ENCODE assay signal across 8 cellular contexts in the genomic region with DNA sequence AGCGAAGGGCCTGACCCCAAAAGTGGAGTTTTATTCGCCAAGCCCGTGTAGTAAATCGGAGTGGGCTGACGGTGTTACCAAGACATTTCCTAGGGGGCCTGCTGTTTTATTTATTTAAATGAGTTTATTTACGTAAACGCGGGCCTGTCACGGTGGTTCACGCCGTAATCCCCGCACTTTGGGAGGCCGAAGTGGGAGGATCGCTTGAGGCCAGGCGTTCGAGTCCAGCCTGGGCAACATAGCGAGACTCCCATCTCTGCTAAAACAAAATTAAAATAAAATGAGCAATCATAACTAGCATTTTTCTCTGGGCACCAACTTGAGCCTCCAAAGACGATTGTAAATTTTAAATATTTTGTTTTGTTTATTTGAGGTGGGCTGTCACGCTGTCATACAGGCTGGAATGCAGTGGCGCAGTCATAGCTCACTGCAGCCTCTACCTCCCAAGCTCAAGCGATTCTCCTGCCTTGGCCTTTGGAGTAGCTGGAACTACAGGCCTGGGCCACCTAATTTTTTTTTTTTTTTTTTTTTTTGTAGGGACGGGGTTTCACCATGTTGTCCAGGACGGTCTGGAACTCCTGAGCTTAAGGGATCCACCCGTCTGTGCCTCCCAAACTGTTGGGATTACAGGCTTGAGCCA. TPM values are rescaled to one million over a fixed set of nuclear protein-coding genes. Genes with fewer than 3 reads are reported as not detected.
DNase-seq lines count a peak whose midpoint lies in the region; ATAC-seq and TF ChIP-seq lines count a peak whose summit lies in the region.

No MANE protein-coding gene starts in this region.

- peak overlapping the region; percentile 95 for H3K27ac ChIP-seq in HL-60 (replicated peaks)

- DNase-seq in HL-60 (ENCODE audit: low read depth in 1 of 2, low spot score in 1 of 2) (no peak), GF-D8 (lab: John Stamatoyannopoulos, UW) (no peak), COLO668 (lab: John Stamatoyannopoulos, UW; ENCODE audit: unreplicated experiment) (no peak)
- DNase-seq in activated T-helper 1 cell treated with anti-CD3 and anti-CD28 coated beads, Interleukin-12 subunit alpha, Interleukin-12 subunit beta, Interleukin-2, Interleukin-4 antibody, amounts not matched to agents 30 ng/mL and 10 ng/mL and 1 ng/mL, durations not matched to agents 14 hours and 24 hours and 36 hours (ENCODE audit: low spot score) = no peak
- no peak for DNase-seq in stimulated activated naive CD4-positive, alpha-beta T cell (lab: John Stamatoyannopoulos, UW)

- H3K27ac Mint-ChIP-seq in activated T-helper 1 cell treated with anti-CD3 and anti-CD28 coated beads, Interleukin-12 subunit alpha, Interleukin-12 subunit beta, Interleukin-2, Interleukin-4 antibody, amounts not matched to agents 30 ng/mL and 10 ng/mL and 1 ng/mL, durations not matched to agents 14 hours and 24 hours and 36 hours = peak overlapping the region; percentile 98
- H3K27ac Mint-ChIP-seq in stimulated activated memory B cell treated with anti-CD40 and anti-IgM and Interleukin-4, amounts not matched to agents 10 μg/mL and 1 μg/mL and 100 μg/mL, for 72 hours = peak overlapping the region; percentile 94

- no peaks in the 10 kb centered on the region for H3K27me3 ChIP-seq in HL-60 (ENCODE audit: insufficient read depth, poor library complexity, severe bottlenecking)

- peaks cover 42% of the 10 kb centered on the region for H3K36me3 Mint-ChIP-seq in activated T-helper 1 cell treated with anti-CD3 and anti-CD28 coated beads, Interleukin-12 subunit alpha, Interleukin-12 subunit beta, Interleukin-2, Interleukin-4 antibody, amounts not matched to agents 30 ng/mL and 10 ng/mL and 1 ng/mL, durations not matched to agents 14 hours and 24 hours and 36 hours (ENCODE audit: low read depth)
- peaks cover 42% of the 10 kb centered on the region for H3K36me3 Mint-ChIP-seq in stimulated activated memory B cell treated with anti-CD40 and anti-IgM and Interleukin-4, amounts not matched to agents 10 μg/mL and 1 μg/mL and 100 μg/mL, for 72 hours

- H3K4me1 Mint-ChIP-seq in activated T-helper 1 cell treated with anti-CD3 and anti-CD28 coated beads, Interleukin-12 subunit alpha, Interleukin-12 subunit beta, Interleukin-2, Interleukin-4 antibody, amounts not matched to agents 30 ng/mL and 10 ng/mL and 1 ng/mL, durations not matched to agents 14 hours and 24 hours and 36 hours (ENCODE audit: low read depth) = peaks cover 49% of the 10 kb centered on the region
- H3K4me1 Mint-ChIP-seq in stimulated activated memory B cell treated with anti-CD40 and anti-IgM and Interleukin-4, amounts not matched to agents 10 μg/mL and 1 μg/mL and 100 μg/mL, for 72 hours = peaks cover 58% of the 10 kb centered on the region

- intact Hi-C loops in activated T-helper 1 cell treated with anti-CD3 and anti-CD28 coated beads, Interleukin-12 subunit alpha, Interleukin-12 subunit beta, Interleukin-2, Interleukin-4 antibody, amounts not matched to agents 30 ng/mL and 10 ng/mL and 1 ng/mL, durations not matched to agents 14 hours and 24 hours and 36 hours (cut with micrococcal nuclease) = loop anchor here (2.0 to 10.0 kb wide), 6 partner anchors 57 to 521 kb away; a partner anchor contains a TSS

- peak overlapping the region; percentile 100 for H3K4me3 Mint-ChIP-seq in activated T-helper 1 cell treated with anti-CD3 and anti-CD28 coated beads, Interleukin-12 subunit alpha, Interleukin-12 subunit beta, Interleukin-2, Interleukin-4 antibody, amounts not matched to agents 30 ng/mL and 10 ng/mL and 1 ng/mL, durations not matched to agents 14 hours and 24 hours and 36 hours
- H3K4me3 Mint-ChIP-seq in stimulated activated memory B cell treated with anti-CD40 and anti-IgM and Interleukin-4, amounts not matched to agents 10 μg/mL and 1 μg/mL and 100 μg/mL, for 72 hours = peak overlapping the region; percentile 94

- H3K9me3 Mint-ChIP-seq in activated T-helper 1 cell treated with anti-CD3 and anti-CD28 coated beads, Interleukin-12 subunit alpha, Interleukin-12 subunit beta, Interleukin-2, Interleukin-4 antibody, amounts not matched to agents 30 ng/mL and 10 ng/mL and 1 ng/mL, durations not matched to agents 14 hours and 24 hours and 36 hours = no peaks in the 10 kb centered on the region
- H3K9me3 Mint-ChIP-seq in stimulated activated memory B cell treated with anti-CD40 and anti-IgM and Interleukin-4, amounts not matched to agents 10 μg/mL and 1 μg/mL and 100 μg/mL, for 72 hours = no peaks in the 10 kb centered on the region

- no peaks in the 10 kb centered on the region for H3K27me3 Mint-ChIP-seq in activated T-helper 1 cell treated with anti-CD3 and anti-CD28 coated beads, Interleukin-12 subunit alpha, Interleukin-12 subunit beta, Interleukin-2, Interleukin-4 antibody, amounts not matched to agents 30 ng/mL and 10 ng/mL and 1 ng/mL, durations not matched to agents 14 hours and 24 hours and 36 hours (ENCODE audit: insufficient read depth)
- H3K27me3 Mint-ChIP-seq in stimulated activated memory B cell treated with anti-CD40 and anti-IgM and Interleukin-4, amounts not matched to agents 10 μg/mL and 1 μg/mL and 100 μg/mL, for 72 hours = no peaks in the 10 kb centered on the region

- H3K4me3 ChIP-seq in HL-60 (replicated peaks; ENCODE audit: insufficient read depth, low read length) (peak overlapping the region; percentile 75), iPS-11a (ENCODE audit: low read depth, low read length) (peak overlapping the region; percentile 92)

- no peak for ATAC-seq in stimulated activated memory B cell treated with anti-CD40 and anti-IgM and Interleukin-4, amounts not matched to agents 10 μg/mL and 1 μg/mL and 100 μg/mL, for 72 hours
- no peak for ATAC-seq in GM19467 (IDR thresholded peaks at IDR 0.05; ENCODE audit: unreplicated experiment)

- TF ChIP-seq CTCF in HL-60 (IDR thresholded peaks at IDR 0.05; ENCODE audit: insufficient read depth, low read length) = no peak

RNA-seq across cellular contexts. Expression of a gene that starts 1.0 kb away (rescaled TPM):
- 77.9 and 79.9 TPM in 2 replicates for total RNA-seq in activated T-helper 1 cell treated with anti-CD3 and anti-CD28 coated beads, Interleukin-12 subunit alpha, Interleukin-12 subunit beta, Interleukin-2, Interleukin-4 antibody, amounts not matched to agents 30 ng/mL and 10 ng/mL and 1 ng/mL, durations not matched to agents 14 hours and 24 hours and 36 hours

RNA-seq across cellular contexts. Expression of a gene that starts 7.5 kb away (rescaled TPM):
- total RNA-seq in activated T-helper 1 cell treated with anti-CD3 and anti-CD28 coated beads, Interleukin-12 subunit alpha, Interleukin-12 subunit beta, Interleukin-2, Interleukin-4 antibody, amounts not matched to agents 30 ng/mL and 10 ng/mL and 1 ng/mL, durations not matched to agents 14 hours and 24 hours and 36 hours = 4.7 and 5.2 TPM in 2 replicates

RNA-seq across cellular contexts. Expression of a gene that starts 38.7 kb away (rescaled TPM):
- 0.60 and 0.64 TPM in 2 replicates for total RNA-seq in activated T-helper 1 cell treated with anti-CD3 and anti-CD28 coated beads, Interleukin-12 subunit alpha, Interleukin-12 subunit beta, Interleukin-2, Interleukin-4 antibody, amounts not matched to agents 30 ng/mL and 10 ng/mL and 1 ng/mL, durations not matched to agents 14 hours and 24 hours and 36 hours

RNA-seq across cellular contexts. Expression of a gene that starts 54.9 kb away (rescaled TPM):
- 8.0 and 8.1 TPM in 2 replicates for total RNA-seq in activated T-helper 1 cell treated with anti-CD3 and anti-CD28 coated beads, Interleukin-12 subunit alpha, Interleukin-12 subunit beta, Interleukin-2, Interleukin-4 antibody, amounts not matched to agents 30 ng/mL and 10 ng/mL and 1 ng/mL, durations not matched to agents 14 hours and 24 hours and 36 hours

RNA-seq across cellular contexts. Expression of a gene that starts 57.4 kb away (rescaled TPM):
- 31.5 and 32.9 TPM in 2 replicates for total RNA-seq in activated T-helper 1 cell treated with anti-CD3 and anti-CD28 coated beads, Interleukin-12 subunit alpha, Interleukin-12 subunit beta, Interleukin-2, Interleukin-4 antibody, amounts not matched to agents 30 ng/mL and 10 ng/mL and 1 ng/mL, durations not matched to agents 14 hours and 24 hours and 36 hours
